Comparison of ENCODE assay signal across 16 cellular contexts in genomic region chr19:51417807-51418152, GRCh38. TPM values are rescaled to one million over a fixed set of nuclear protein-coding genes. Genes with fewer than 3 reads are reported as not detected.
DNase-seq lines count a peak whose midpoint lies in the region; ATAC-seq, FAIRE-seq and TF ChIP-seq lines count a peak whose summit lies in the region.
"Had no signal": no experiment of that assay in that cellular context is flagged by ENCODE, and none has a peak within 500 bp of the region (broad histone marks: within the 10 kb centered on the region; RNA-seq: fewer than 3 reads in every experiment).

No MANE protein-coding gene starts in this region.

- H3K27me3 ChIP-seq in body of pancreas = no peaks in the 10 kb centered on the region

- H3K4me3 ChIP-seq in kidney (ENCODE audit: low read length in 2 of 2) = no peak overlapping the region
- no peak overlapping the region for H3K4me3 ChIP-seq in body of pancreas
- H3K4me3 ChIP-seq: right atrium auricular region had no signal

- H3K27ac ChIP-seq in kidney (ENCODE audit: low read depth in 2 of 2, low read length in 2 of 2) (no peak overlapping the region), body of pancreas (peak overlapping the region in 1 of 4 donors; percentile 55)
- H3K27ac ChIP-seq: right atrium auricular region had no signal

- DNase-seq in GM13977 (ENCODE audit: low spot score) (peak; percentile 62), kidney (peak; percentile 3), NCI-H1436 (lab: John Stamatoyannopoulos, UW) (no peak), body of pancreas (no peak), D341Med (ENCODE audit: low spot score) (no peak)
- DNase-seq: activated CD4-positive, CD25-positive, alpha-beta regulatory T cell; activated effector memory CD4-positive, alpha-beta T cell treated with anti-CD3 and anti-CD28 coated beads, Interleukin-2, amount 50 U/mL, for 16 hours; CD8-positive, alpha-beta T cell; foreskin melanocyte; IMR-90 had no signal

- H3K36me3 ChIP-seq in kidney (ENCODE audit: control insufficient read depth in 1 of 2, insufficient read depth in 2 of 2, low read length in 2 of 2) (no peaks in the 10 kb centered on the region), body of pancreas (replicated peaks in 1 of 2; ENCODE audit: insufficient read depth in 1 of 2, low read depth in 2 of 2) (no peaks in the 10 kb centered on the region)
- H3K36me3 ChIP-seq: right atrium auricular region had no signal

- no peak for TF ChIP-seq POLR2A in body of pancreas (IDR thresholded peaks at IDR 0.05)

- in situ Hi-C loops in GM13977 (cut with MboI; ENCODE audit: low pct_unique_long_range_greater_than_20kb, low sequenced_read_pairs, unreplicated experiment) = no loop called here

- 40 to 49% methylated on average over 2 to 3 of the region's 3 CpGs for WGBS in body of pancreas, 2 donors

- no peak for FAIRE-seq in kidney (lab: Jason Lieb, UNC)

- intact Hi-C loops in kidney (cut with DNase I) = no loop called here
- intact Hi-C loops in body of pancreas (cut with DNase I) = no loop called here

- no peak overlapping the region for H3K9ac ChIP-seq in kidney (ENCODE audit: low read length in 2 of 2)

- no peak for TF ChIP-seq CTCF in GM13977 (IDR thresholded peaks at IDR 0.05; ENCODE audit: extremely low read depth, insufficient read depth, missing control alignments)
- TF ChIP-seq CTCF in kidney (IDR thresholded peaks at IDR 0.05; ENCODE audit: borderline replicate concordance, extremely low read depth, insufficient read depth) = no peak
- no peak for TF ChIP-seq CTCF in body of pancreas (IDR thresholded peaks at IDR 0.05)

- no peaks in the 10 kb centered on the region for H3K4me1 ChIP-seq in kidney (ENCODE audit: control insufficient read depth in 1 of 2, insufficient read depth in 1 of 2, low read depth in 1 of 2, low read length in 2 of 2)
- H3K4me1 ChIP-seq in body of pancreas = no peaks in the 10 kb centered on the region

- H3K9me3 ChIP-seq in kidney (ENCODE audit: control insufficient read depth in 1 of 2, low read length in 2 of 2) = no peaks in the 10 kb centered on the region
- no peaks in the 10 kb centered on the region for H3K9me3 ChIP-seq in body of pancreas
- H3K9me3 ChIP-seq: right atrium auricular region had no signal

- ATAC-seq in GM21390 (IDR thresholded peaks at IDR 0.05; ENCODE audit: unreplicated experiment) = peak; percentile 29
- ATAC-seq in HG03342 (IDR thresholded peaks at IDR 0.05; ENCODE audit: unreplicated experiment) = peak; percentile 41
- ATAC-seq in HG03520 (IDR thresholded peaks at IDR 0.05; ENCODE audit: unreplicated experiment) = no peak
- no peak for ATAC-seq in body of pancreas

RNA-seq across cellular contexts. Expression of gene SIGLEC10, which starts 0.3 kb away (rescaled TPM):
- total RNA-seq in kidney (33.8 TPM), body of pancreas (1 to 10 TPM; 2.0 to 3.9 TPM)
- polyA plus RNA-seq in kidney (ENCODE audit: insufficient read depth, low read depth, low replicate concordance) = 0.34 TPM
- total RNA-seq: IMR-90, RPMI7951 had no signal
- polyA plus RNA-seq: IMR-90 had no signal

RNA-seq across cellular contexts. Expression of gene C19orf84, which starts 27.4 kb away (rescaled TPM):
- total RNA-seq in kidney (not detected), body of pancreas (not detected)
- not detected for polyA plus RNA-seq in kidney (ENCODE audit: insufficient read depth, low read depth, low replicate concordance)
- total RNA-seq: CD8-positive, alpha-beta T cell; IMR-90; left ventricle myocardium superior; right atrium auricular region; RPMI7951 had no signal
- polyA plus RNA-seq: IMR-90 had no signal

RNA-seq across cellular contexts. Expression of gene LIM2, which starts 30.0 kb away (rescaled TPM):
- total RNA-seq in kidney (not detected), body of pancreas (not detected)
- not detected for polyA plus RNA-seq in kidney (ENCODE audit: insufficient read depth, low read depth, low replicate concordance)
- total RNA-seq: CD8-positive, alpha-beta T cell; IMR-90; left ventricle myocardium superior; right atrium auricular region; RPMI7951 had no signal
- polyA plus RNA-seq: IMR-90 had no signal

RNA-seq across cellular contexts. Expression of gene SIGLEC8, which starts 40.5 kb away (rescaled TPM):
- total RNA-seq in kidney (1.8 TPM), body of pancreas (under 1 TPM in 1 of 2 donors, not detected in 1; 0.52 TPM)
- polyA plus RNA-seq in kidney (ENCODE audit: insufficient read depth, low read depth, low replicate concordance) = not detected
- total RNA-seq: CD8-positive, alpha-beta T cell; IMR-90; RPMI7951 had no signal
- polyA plus RNA-seq: IMR-90 had no signal

RNA-seq across cellular contexts. Expression of gene NKG7, which starts 45.3 kb away (rescaled TPM):
- total RNA-seq in kidney (7.9 TPM), body of pancreas (not detected)
- polyA plus RNA-seq in kidney (ENCODE audit: insufficient read depth, low read depth, low replicate concordance) = 3.5 TPM
- total RNA-seq: IMR-90, RPMI7951 had no signal
- polyA plus RNA-seq: IMR-90 had no signal

Comparison
In these comparisons a context has a peak if more than half of its experiments do, and no peak if none do; other contexts are left out.
1. DNase-seq: peak in GM13977 (single experiment) and kidney (single experiment); none in NCI-H1436 (single experiment), body of pancreas (0 of 4) and D341Med (single experiment).
2. ATAC-seq: peak in GM21390 (single experiment) and HG03342 (single experiment); none in HG03520 (single experiment) and body of pancreas (single experiment).